Comparison of ENCODE assay signal across 21 cellular contexts in genomic region chr3:124557-125179, GRCh38.
DNase-seq lines count a peak whose midpoint lies in the region; ATAC-seq and TF ChIP-seq lines count a peak whose summit lies in the region.
"Had no signal": no experiment of that assay in that cellular context is flagged by ENCODE, and none has a peak within 500 bp of the region (broad histone marks: within the 10 kb centered on the region; RNA-seq: fewer than 3 reads in every experiment).

No MANE protein-coding gene starts in this region.

- no peaks in the 10 kb centered on the region for H3K9me3 ChIP-seq in GM23248 (ENCODE audit: low read depth)
- H3K9me3 ChIP-seq: BLaER1, right atrium auricular region had no signal

- peaks cover 69% of the 10 kb centered on the region for H3K36me3 Mint-ChIP-seq in WTC11

- no peak overlapping the region for H3K4me3 Mint-ChIP-seq in WTC11
- H3K4me3 Mint-ChIP-seq: activated T-cell treated with anti-CD3 and anti-CD28 coated beads, Interleukin-2, amount 50 U/mL, for 4 hours; central memory CD8-positive, alpha-beta T cell; endodermal cell; neural crest cell had no signal

- H3K27ac Mint-ChIP-seq in WTC11: no peak overlapping the region
- H3K27ac Mint-ChIP-seq: endodermal cell had no signal

- no peak overlapping the region for H2AFZ ChIP-seq in GM23248

- no peak overlapping the region for H3K4me2 ChIP-seq in GM23248 (ENCODE audit: unreplicated experiment)
- H3K4me2 ChIP-seq: BLaER1 had no signal

- TF ChIP-seq CTCF in WTC11 (IDR thresholded peaks at IDR 0.05): no peak

- H3K4me1 Mint-ChIP-seq in WTC11: no peaks in the 10 kb centered on the region
- H3K4me1 Mint-ChIP-seq: central memory CD8-positive, alpha-beta T cell; endodermal cell; neural crest cell had no signal

- H4K20me1 ChIP-seq in GM23248 (ENCODE audit: insufficient read depth): no peaks in the 10 kb centered on the region
- H4K20me1 ChIP-seq: BLaER1 had no signal

- peak; percentile 82 for ATAC-seq in GM18861 (IDR thresholded peaks at IDR 0.05; ENCODE audit: unreplicated experiment)
- ATAC-seq in GM21619 (IDR thresholded peaks at IDR 0.05; ENCODE audit: unreplicated experiment): peak; percentile 62
- peak; percentile 66 for ATAC-seq in HG03354 (IDR thresholded peaks at IDR 0.05; ENCODE audit: poor library complexity, severe bottlenecking, unreplicated experiment)
- peak; percentile 47 for ATAC-seq in esophagus mucosa
- no peak for ATAC-seq in WTC11
- ATAC-seq: activated T-cell treated with anti-CD3 and anti-CD28 coated beads, Interleukin-2, amount 50 U/mL, for 4 hours had no signal

- peaks cover 71% of the 10 kb centered on the region for H3K9me3 Mint-ChIP-seq in WTC11
- H3K9me3 Mint-ChIP-seq: endodermal cell had no signal

- no peaks in the 10 kb centered on the region for H3K9me2 ChIP-seq in GM23248 (ENCODE audit: insufficient read depth)

- H3K27me3 Mint-ChIP-seq in WTC11 (ENCODE audit: low read depth): peaks cover 3% of the 10 kb centered on the region; the same call in 1 of the 2 replicates
- H3K27me3 Mint-ChIP-seq: central memory CD8-positive, alpha-beta T cell had no signal

- no peak overlapping the region for H3K9ac ChIP-seq in GM23248
- H3K9ac ChIP-seq: BLaER1 had no signal

- no peak overlapping the region for H3K27ac ChIP-seq in GM23248
- H3K27ac ChIP-seq: BLaER1 had no signal

- no peak overlapping the region for H3K4me3 ChIP-seq in GM23248
- H3K4me3 ChIP-seq: BLaER1, lung, right atrium auricular region had no signal

- no peaks in the 10 kb centered on the region for H3K27me3 ChIP-seq in GM23248 (replicated peaks; ENCODE audit: insufficient read depth)
- H3K27me3 ChIP-seq: BLaER1, right atrium auricular region had no signal

- WGBS in GM23248 (ENCODE audit: low coverage in 1 of 2, low lambda C conversion rate in 2 of 2, missing lambda C conversion rate in 2 of 2), 2 experiments: 40 to 41% methylated on average over 1 of the region's 1 CpG

- POLR2A ChIA-PET in WTC11 (lab: Charles Lee): no interaction called here

- CTCF ChIA-PET in WTC11 (lab: Charles Lee): no interaction called here

- DNase-seq in iPS-NIHi7 (ENCODE audit: extremely low spot score): no peak
- DNase-seq in WTC11 (ENCODE audit: low spot score): no peak
- no peak for DNase-seq in GM23248
- no peak for DNase-seq in anterior cingulate cortex (lab: John Stamatoyannopoulos, UW)
- DNase-seq: activated T-cell treated with anti-CD3 and anti-CD28 coated beads, Interleukin-2, amount 50 U/mL, for 4 hours; DND-41; endodermal cell; Kasumi-1; NCI-H187 treated with DMSO at 0.1 percent for 48 hours; NCI-H524 treated with DMSO at 0.1 percent for 48 hours; RPMI8226; T-helper 2 cell had no signal

- no peaks in the 10 kb centered on the region for H3K79me2 ChIP-seq in GM23248 (ENCODE audit: insufficient read depth)

- H3K4me1 ChIP-seq in GM23248 (ENCODE audit: insufficient read depth): no peaks in the 10 kb centered on the region
- H3K4me1 ChIP-seq: BLaER1, right atrium auricular region had no signal

- H3F3A ChIP-seq in GM23248 (ENCODE audit: insufficient read depth): no peaks in the 10 kb centered on the region

- H3K36me3 ChIP-seq in GM23248 (ENCODE audit: low read depth): no peaks in the 10 kb centered on the region
- H3K36me3 ChIP-seq: BLaER1, right atrium auricular region had no signal

- in situ Hi-C loops in GM23248 (cut with MboI): no loop called here

TF ChIP-seq in WTC11, 78 proteins besides CTCF, POLR2A, EP300 and RAD21:
- no peak for TF ChIP-seq TEAD1 (CRISPR knock-in tag; IDR thresholded peaks at IDR 0.05)
- TF ChIP-seq JAZF1 (CRISPR knock-in tag; IDR thresholded peaks at IDR 0.05): no peak
- TF ChIP-seq SP1 (CRISPR knock-in tag; conservative IDR thresholded peaks at IDR 0.05): no peak
- no peak for TF ChIP-seq ZNF532 (CRISPR knock-in tag; IDR thresholded peaks at IDR 0.05; ENCODE audit: borderline replicate concordance)
- TF ChIP-seq ZNF232 (CRISPR knock-in tag; IDR thresholded peaks at IDR 0.05): no peak
- no peak for TF ChIP-seq TEAD4 (CRISPR knock-in tag; IDR thresholded peaks at IDR 0.05)
- TF ChIP-seq ESRRA (CRISPR knock-in tag; IDR thresholded peaks at IDR 0.05; ENCODE audit: borderline replicate concordance): no peak
- no peak for TF ChIP-seq CBFB (CRISPR knock-in tag; IDR thresholded peaks at IDR 0.05; ENCODE audit: low read depth)
- TF ChIP-seq MLX (CRISPR knock-in tag; IDR thresholded peaks at IDR 0.05): no peak
- no peak for TF ChIP-seq SMAD4 (CRISPR knock-in tag; IDR thresholded peaks at IDR 0.05)
- no peak for TF ChIP-seq IRF1 (CRISPR knock-in tag; IDR thresholded peaks at IDR 0.05)
- no peak for TF ChIP-seq ERG (CRISPR knock-in tag; IDR thresholded peaks at IDR 0.05)
- TF ChIP-seq NR3C1 (CRISPR knock-in tag; conservative IDR thresholded peaks at IDR 0.05; ENCODE audit: low read depth): no peak
- TF ChIP-seq ATF6 (CRISPR knock-in tag; IDR thresholded peaks at IDR 0.05): no peak
